ENCODE assay signal across 8 cellular contexts in genomic region chr18:23503038-23503966, GRCh38. TPM values are rescaled to one million over a fixed set of nuclear protein-coding genes. Genes with fewer than 3 reads are reported as not detected.
DNase-seq lines count a peak whose midpoint lies in the region; ATAC-seq and TF ChIP-seq lines count a peak whose summit lies in the region.

Gene RMC1, plus strand, starts transcription at chr18:23503511. Its CDS starts 108 bp downstream, at chr18:23503619.

- peaks cover 39% of the 10 kb centered on the region for H3K4me1 Mint-ChIP-seq in HFFc6 (ENCODE audit: low read depth)

- no peaks in the 10 kb centered on the region for H3K27me3 ChIP-seq in osteoblast (ENCODE audit: insufficient read depth, low read length)
- H3K27me3 ChIP-seq in testis, result no peaks in the 10 kb centered on the region

- peak within 1 kb of the TSS; percentile 86 for H3K27ac Mint-ChIP-seq in HFFc6
- peak within 1 kb of the TSS; percentile 95 to 98 for H3K27ac Mint-ChIP-seq in activated naive CD4-positive, alpha-beta T cell treated with anti-CD3 and anti-CD28 coated beads, Interleukin-2, amount 50 U/mL, for 72 hours

- peak; percentile 92 to 94 for ATAC-seq in activated naive CD4-positive, alpha-beta T cell treated with anti-CD3 and anti-CD28 coated beads, Interleukin-2, amount 50 U/mL, for 72 hours

- H3K36me3 ChIP-seq in osteoblast (ENCODE audit: insufficient read depth, low read length) (peaks cover 22% of the 10 kb centered on the region), testis (ENCODE audit: low read depth, missing control alignments) (no peaks in the 10 kb centered on the region)

- H3K4me2 ChIP-seq in osteoblast (ENCODE audit: insufficient read depth, low read length), result peak within 1 kb of the TSS; percentile 93

- peaks cover 24% of the 10 kb centered on the region for H3K4me1 ChIP-seq in osteoblast (ENCODE audit: insufficient read depth, low read length)
- H3K4me1 ChIP-seq in testis, result peaks cover 15% of the 10 kb centered on the region

- H3K9me3 ChIP-seq in osteoblast (ENCODE audit: low read depth, low read length) (no peaks in the 10 kb centered on the region), testis (no peaks in the 10 kb centered on the region)

- H4K20me1 ChIP-seq in osteoblast (ENCODE audit: insufficient read depth, low read length), result peaks cover 10% of the 10 kb centered on the region

- H3K4me3 Mint-ChIP-seq in HFFc6, result peak within 1 kb of the TSS; percentile 97

- intact Hi-C loops in testis (cut with DNase I; ENCODE audit: low total_unique reads), result loop anchor here (5.0 kb wide), 1 partner anchor 84 kb away; the partner anchor contains the start of gene NPC1

- H3K9me3 Mint-ChIP-seq in HFFc6, result no peaks in the 10 kb centered on the region
- no peaks in the 10 kb centered on the region for H3K9me3 Mint-ChIP-seq in activated naive CD4-positive, alpha-beta T cell treated with anti-CD3 and anti-CD28 coated beads, Interleukin-2, amount 50 U/mL, for 72 hours

- 0% methylated on average over 43 to 56 of the region's 110 CpGs for WGBS in testis, 2 donors

- H3K79me2 ChIP-seq in osteoblast (ENCODE audit: insufficient read depth, low read length), result peaks cover 41% of the 10 kb centered on the region

- peaks cover 5% of the 10 kb centered on the region; the same call in 1 of the 2 replicates for H3K36me3 Mint-ChIP-seq in HFFc6 (ENCODE audit: low read depth)
- peaks cover 16 to 18% of the 10 kb centered on the region in 2 donors for H3K36me3 Mint-ChIP-seq in activated naive CD4-positive, alpha-beta T cell treated with anti-CD3 and anti-CD28 coated beads, Interleukin-2, amount 50 U/mL, for 72 hours

- peak; percentile 26 for TF ChIP-seq CTCF in GM10266 (IDR thresholded peaks at IDR 0.05; ENCODE audit: control insufficient read depth, insufficient read depth, low read depth, missing control alignments)
- TF ChIP-seq CTCF in HFFc6 (IDR thresholded peaks at IDR 0.05), result no peak
- no peak for TF ChIP-seq CTCF in NB4 (IDR thresholded peaks at IDR 0.05; ENCODE audit: low read depth, low read length)
- no peak for TF ChIP-seq CTCF in osteoblast (IDR thresholded peaks at IDR 0.05; ENCODE audit: extremely low read depth, low read depth, low read length)
- peak in 1 of 3 experiments; percentile 24 for TF ChIP-seq CTCF in testis (IDR thresholded peaks at IDR 0.05)

- H3K4me3 ChIP-seq in NB4 (ENCODE audit: low read depth, low read length) (peak within 1 kb of the TSS; percentile 71), osteoblast (ENCODE audit: insufficient read depth, low read length) (peak within 1 kb of the TSS; percentile 98), testis (peak within 1 kb of the TSS; percentile 94 to 95)

- H3K27me3 Mint-ChIP-seq in HFFc6 (ENCODE audit: insufficient read depth), result no peaks in the 10 kb centered on the region

- peak within 1 kb of the TSS; percentile 97 for H2AFZ ChIP-seq in osteoblast (ENCODE audit: low read length)

- H3K27ac ChIP-seq in osteoblast (ENCODE audit: low read depth, low read length), result peak within 1 kb of the TSS; percentile 68
- peak within 1 kb of the TSS; percentile 91 to 92 for H3K27ac ChIP-seq in testis

- peak; percentile 89 for TF ChIP-seq POLR2A in NB4 (IDR thresholded peaks at IDR 0.05; ENCODE audit: extremely low read depth, insufficient read length)
- TF ChIP-seq POLR2A in testis (IDR thresholded peaks at IDR 0.05), result no peak

- DNase-seq in GM10266 (ENCODE audit: extremely low spot score) (peak; percentile 96), HFFc6 (peak; percentile 89), NB4 (ENCODE audit: low read depth) (peak; percentile 95), SKM-1 (lab: John Stamatoyannopoulos, UW; ENCODE audit: unreplicated experiment) (peak; percentile 71), glomerular visceral epithelial cell (ENCODE audit: extremely low spot score) (peak; percentile 95), osteoblast (ENCODE audit: insufficient read length, low spot score, missing footprints) (peak; percentile 98), testis (peak; percentile 94)
- peak; percentile 97 to 99 for DNase-seq in activated naive CD4-positive, alpha-beta T cell treated with anti-CD3 and anti-CD28 coated beads, Interleukin-2, amount 50 U/mL, for 72 hours (ENCODE audit: low spot score in 2 of 2)

RNA-seq across cellular contexts. Expression of gene RMC1, which starts in this region (rescaled TPM):
- 10 to 100 TPM; 17.3 to 19.9 (median 19.4) TPM for total RNA-seq in HFFc6 (2021; fragmentation: NEBNext Ultra II Directional; extraction: Animal tissue kit (Norgen Biotek cat#: 25700))
- 10 to 100 TPM; 31.3 to 54.0 TPM for total RNA-seq in activated naive CD4-positive, alpha-beta T cell treated with anti-CD3 and anti-CD28 coated beads, Interleukin-2, amount 50 U/mL, for 72 hours
- total RNA-seq in osteoblast, result 22.8 and 26.2 TPM in 2 replicates
- total RNA-seq in testis, result 10 to 100 TPM; 33.5 to 44.2 TPM
- polyA plus RNA-seq in testis (ENCODE audit: insufficient read depth, low read depth, low replicate concordance), result 51.5 TPM

Comparison
In these comparisons a context has a peak if more than half of its experiments do, and no peak if none do; other contexts are left out.
1. Peak in every context shown above with its lines: DNase-seq, ATAC-seq, H3K4me3 ChIP-seq and H3K27ac ChIP-seq.